In the genomic region with DNA sequence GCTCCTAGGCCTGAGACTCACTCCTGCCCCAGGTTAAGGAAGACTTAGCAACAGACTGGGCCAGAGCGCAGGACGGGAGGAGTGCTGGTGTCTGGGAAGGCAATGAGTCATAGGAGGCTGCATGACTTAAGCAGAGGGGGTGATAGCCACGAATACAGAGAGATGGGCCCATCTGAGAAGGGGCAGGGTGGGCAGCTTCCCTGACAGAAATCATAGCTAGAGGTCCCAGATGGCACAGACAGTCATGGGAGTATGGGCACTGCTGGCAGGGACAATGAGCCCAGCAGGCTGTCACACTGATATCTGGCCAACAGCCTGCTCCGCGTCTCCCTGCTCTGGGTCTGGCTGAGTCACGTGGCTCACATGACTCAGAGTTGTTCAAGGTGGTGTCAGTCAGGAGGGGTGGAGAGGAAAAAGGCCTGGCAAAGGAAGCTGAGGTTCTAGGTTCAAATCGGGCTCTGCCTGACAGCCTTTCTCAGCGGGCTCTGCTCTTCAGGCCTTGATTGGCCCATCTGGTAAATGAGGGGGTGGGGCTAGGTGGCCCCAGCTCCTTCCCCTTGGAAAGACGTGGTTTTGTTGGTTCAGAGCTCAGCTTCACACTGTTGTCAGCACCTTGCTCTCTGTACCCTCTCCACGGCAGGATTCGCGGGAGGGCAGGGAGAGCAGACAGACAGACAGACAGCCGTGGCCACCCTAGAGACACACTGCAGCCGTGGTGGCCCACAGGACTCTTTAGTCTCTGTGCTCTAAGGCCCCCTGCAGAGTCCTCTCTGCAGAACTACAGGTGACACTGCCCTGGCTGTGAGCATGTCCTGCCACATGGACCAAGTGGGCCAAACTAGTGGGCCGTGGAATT, we compare ENCODE assay signal across 8 cellular contexts. TPM values are rescaled to one million over a fixed set of nuclear protein-coding genes. Genes with fewer than 3 reads are reported as not detected.
DNase-seq lines count a peak whose midpoint lies in the region; ATAC-seq, FAIRE-seq and TF ChIP-seq lines count a peak whose summit lies in the region.

No MANE protein-coding gene starts in this region.

- no peak overlapping the region for H3K4ac ChIP-seq in neuronal stem cell (ENCODE audit: low read length)

- H3K9me3 ChIP-seq in neuronal stem cell (replicated peaks in 1 of 2; ENCODE audit: control insufficient read depth in 2 of 2, insufficient read depth in 1 of 2, low read depth in 1 of 2, low read length in 2 of 2) = no peaks in the 10 kb centered on the region

- H2AK5ac ChIP-seq in neuronal stem cell (ENCODE audit: low read depth, low read length) = no peak overlapping the region

- no peak overlapping the region for H2BK5ac ChIP-seq in neuronal stem cell (ENCODE audit: low read length)

- H3K36me3 ChIP-seq in neuronal stem cell (replicated peaks in 1 of 2; ENCODE audit: control insufficient read depth in 2 of 2, insufficient read depth in 2 of 2, low read length in 2 of 2) = peaks cover 5 to 86% of the 10 kb centered on the region in 2 donors

- H3K18ac ChIP-seq in neuronal stem cell (ENCODE audit: low read length) = no peak overlapping the region

- in situ Hi-C loops in G401 (cut with HindIII; ENCODE audit: low sequenced_read_pairs) = no loop called here

- H3K4me2 ChIP-seq in neuronal stem cell (ENCODE audit: insufficient read depth, low read length, poor library complexity, severe bottlenecking) = no peak overlapping the region

- H4K91ac ChIP-seq in neuronal stem cell (ENCODE audit: low read depth, low read length, poor library complexity) = no peak overlapping the region

- FAIRE-seq in urothelium cell line (lab: Jason Lieb, UNC) = peak; percentile 82

- POLR2A ChIA-PET in GM10248 (lab: Yijun Ruan, JAX) = no interaction called here

- no peak for ATAC-seq in GM18861 (IDR thresholded peaks at IDR 0.05; ENCODE audit: unreplicated experiment)

- no peak overlapping the region for H3K27ac ChIP-seq in neuronal stem cell (replicated peaks; ENCODE audit: low read length)

- DNase-seq in G401 (ENCODE audit: low spot score) (peak; percentile 92), NOMO-1 treated with dmso at 0.1 percent for 144 hours (lab: John Stamatoyannopoulos, UW; ENCODE audit: unreplicated experiment) (peak; percentile 31), dedifferentiated amniotic fluid mesenchymal stem cell (ENCODE audit: extremely low spot score) (peak; percentile 84), lung microvascular endothelial cell (ENCODE audit: low read depth in 2 of 2) (peak; percentile 88 to 97), urothelium cell line (ENCODE audit: low spot score) (peak; percentile 92), GM10248 (ENCODE audit: extremely low spot score) (no peak), neuronal stem cell (ENCODE audit: low spot score) (no peak)

- H3K14ac ChIP-seq in neuronal stem cell (ENCODE audit: low read length) = no peak overlapping the region

- H3K9ac ChIP-seq in neuronal stem cell (ENCODE audit: low read depth, low read length, poor library complexity) = no peak overlapping the region

- no peak overlapping the region for H4K8ac ChIP-seq in neuronal stem cell (ENCODE audit: low read depth, low read length)

- H3K4me1 ChIP-seq in neuronal stem cell (ENCODE audit: control insufficient read depth in 2 of 2, insufficient read depth in 1 of 2, low read depth in 1 of 2, low read length in 2 of 2) = no peaks in the 10 kb centered on the region

- no peak overlapping the region for H2BK120ac ChIP-seq in neuronal stem cell (ENCODE audit: low read depth, low read length)

- H2BK12ac ChIP-seq in neuronal stem cell (ENCODE audit: low read length) = no peak overlapping the region

- no peaks in the 10 kb centered on the region for H3K79me1 ChIP-seq in neuronal stem cell (ENCODE audit: low read depth, low read length)

- TF ChIP-seq CTCF in GM10248 (IDR thresholded peaks at IDR 0.05; ENCODE audit: control extremely low read depth, extremely low read depth, low read depth, missing control alignments) = no peak

- no peak overlapping the region for H3K4me3 ChIP-seq in neuronal stem cell (ENCODE audit: low read length in 2 of 2)

- no peak overlapping the region for H3K23ac ChIP-seq in neuronal stem cell (ENCODE audit: low read depth, low read length, poor library complexity)

- CTCF ChIA-PET in GM10248 (lab: Yijun Ruan, JAX) = interaction anchor here (0.7 to 11.2 kb wide), 15 partner anchors 10 to 418 kb away, joined by 3 to 91 read pairs (median 4); no protein-coding TSS in a partner anchor

- no peak overlapping the region for H2BK15ac ChIP-seq in neuronal stem cell (ENCODE audit: low read length)

- no CpG with 5 or more reads among the region's 15 CpGs for WGBS in neuronal stem cell (ENCODE audit: extremely low coverage in 2 of 2, insufficient read length in 2 of 2, insufficient replicate concordance in 1 of 2), 2 donors

- no peaks in the 10 kb centered on the region for H3K27me3 ChIP-seq in neuronal stem cell (ENCODE audit: control insufficient read depth in 3 of 3, insufficient read depth in 3 of 3, low read depth in 1 of 3, low read length in 3 of 3)

- H2AFZ ChIP-seq in neuronal stem cell (ENCODE audit: low read length) = no peak overlapping the region

RNA-seq across cellular contexts. Expression of gene DBX1, which starts 47.8 kb away (rescaled TPM):
- not detected in 2 replicates for total RNA-seq in G401 (2014; rRNA removed; shearing (Covaris generic))
- total RNA-seq in lung microvascular endothelial cell = not detected in 2 replicates
- polyA plus RNA-seq in neuronal stem cell (2013, experiment 1 of 2) = 0.39 TPM
- polyA plus RNA-seq in neuronal stem cell (2013, experiment 2 of 2) = 0.43 TPM

Comparison
In these comparisons a context has a peak if more than half of its experiments do, and no peak if none do; other contexts are left out.
1. DNase-seq: peak in G401 (single experiment), NOMO-1 treated with dmso at 0.1 percent for 144 hours (single experiment), dedifferentiated amniotic fluid mesenchymal stem cell (single experiment), lung microvascular endothelial cell (2 of 2) and urothelium cell line (single experiment); none in GM10248 (single experiment) and neuronal stem cell (single experiment).